In genomic region chr10:77182803-77183202, GRCh38 we compare ENCODE assay signal across 17 cellular contexts.
"Had no signal": no experiment of that assay in that cellular context is flagged by ENCODE, and none has a peak within 500 bp of the region (broad histone marks: within the 10 kb centered on the region; RNA-seq: fewer than 3 reads in every experiment).

No MANE protein-coding gene starts in this region.

- H3K4me1 ChIP-seq: adrenal gland, colonic mucosa had no signal

- ATAC-seq: activated CD8-positive, alpha-beta T cell treated with anti-CD3 and anti-CD28 coated beads for 36 hours; activated T-cell treated with anti-CD3 and anti-CD28 coated beads, Interleukin-2, amount 50 U/mL, for 4 hours; esophagus mucosa; left colon; naive thymus-derived CD8-positive, alpha-beta T cell had no signal

- H3K4me2 ChIP-seq: smooth muscle cell had no signal

- DNase-seq: activated CD4-positive, alpha-beta T cell treated with anti-CD3 and anti-CD28 coated beads for 4 hours; activated CD8-positive, alpha-beta T cell treated with anti-CD3 and anti-CD28 coated beads for 36 hours; activated effector memory CD4-positive, alpha-beta T cell treated with Interleukin-2 at 50 U/mL for 16 hours; activated T-cell treated with anti-CD3 and anti-CD28 coated beads, Interleukin-2, amount 50 U/mL, for 4 hours; adrenal gland; colonic mucosa; left colon; mammary epithelial cell; naive thymus-derived CD8-positive, alpha-beta T cell; stimulated activated CD4-positive, alpha-beta T cell treated with anti-CD3 and anti-CD28 coated beads, Interleukin-4, amount 100 ng/mL, for 4 hours; stimulated activated CD8-positive, alpha-beta memory T cell treated with anti-CD3 and anti-CD28 coated beads, Interleukin-4, amount 100 ng/mL, for 48 hours; stimulated activated naive CD4-positive, alpha-beta T cell treated with Interleukin-2 at 50 U/mL for 16 hours; T-helper 2 cell had no signal

- H3K9me3 ChIP-seq: adrenal gland, colonic mucosa, neutrophil had no signal

- H3K27ac ChIP-seq: adrenal gland, cardiac muscle cell, colonic mucosa, neutrophil had no signal

- H3K4me3 ChIP-seq: adrenal gland, cardiac muscle cell, colonic mucosa, smooth muscle cell had no signal

- H3K27me3 ChIP-seq: adrenal gland, cardiac muscle cell, colonic mucosa had no signal

- H3K36me3 ChIP-seq: adrenal gland, cardiac muscle cell, colonic mucosa, neutrophil had no signal
